8 cellular contexts compared by ENCODE assay signal in genomic region chr1:200802865-200803512, GRCh38.
DNase-seq lines count a peak whose midpoint lies in the region; ATAC-seq, FAIRE-seq and TF ChIP-seq lines count a peak whose summit lies in the region.

No MANE protein-coding gene starts in this region.

- no peaks in the 10 kb centered on the region for H3K27me3 ChIP-seq in RWPE2 (ENCODE audit: insufficient read depth, poor library complexity, severe bottlenecking)
- H3K27me3 ChIP-seq in osteoblast (ENCODE audit: insufficient read depth, low read length): no peaks in the 10 kb centered on the region
- H3K27me3 ChIP-seq in tibial artery: no peaks in the 10 kb centered on the region

- no peak overlapping the region for H2AFZ ChIP-seq in osteoblast (ENCODE audit: low read length)

- H3K9me3 ChIP-seq in RWPE2 (ENCODE audit: severe bottlenecking) (no peaks in the 10 kb centered on the region), osteoblast (ENCODE audit: low read depth, low read length) (no peaks in the 10 kb centered on the region), tibial artery (no peaks in the 10 kb centered on the region)

- intact Hi-C loops in Calu3 (cut with micrococcal nuclease; ENCODE audit: unreplicated experiment) (loop anchor here (1.0 to 2.0 kb wide), 3 partner anchors 62 to 244 kb away; no protein-coding TSS in a partner anchor), tibial artery (cut with DNase I; ENCODE audit: low total_unique reads) (loop anchor here (2.0 to 10.0 kb wide), 3 partner anchors 68 to 180 kb away; partner anchors contain the start of genes CAMSAP2 and DDX59)

- peaks cover 8% of the 10 kb centered on the region for H3K4me1 Mint-ChIP-seq in Calu3 (ENCODE audit: low read depth, unreplicated experiment)

- no peaks in the 10 kb centered on the region for H3K27me3 Mint-ChIP-seq in Calu3 (ENCODE audit: unreplicated experiment)

- CTCF ChIA-PET in Calu3 (lab: Charles Lee): interaction anchor here (1.3 to 1.6 kb wide), 2 partner anchors 133 to 181 kb away, joined by 4 to 16 read pairs; partner anchors contain the start of gene DDX59

- H3K4me3 Mint-ChIP-seq in Calu3 (ENCODE audit: low read depth, unreplicated experiment): no peak overlapping the region

- H3K4me3 ChIP-seq in RWPE2 (ENCODE audit: severe bottlenecking) (no peak overlapping the region), osteoblast (ENCODE audit: insufficient read depth, low read length) (no peak overlapping the region), tibial artery (no peak overlapping the region)

- no peaks in the 10 kb centered on the region for H3K9me3 Mint-ChIP-seq in Calu3 (ENCODE audit: low read depth, unreplicated experiment)

- no peak overlapping the region for H3K27ac Mint-ChIP-seq in Calu3 (ENCODE audit: unreplicated experiment)

- H3K27ac ChIP-seq in RWPE2 (ENCODE audit: poor library complexity, severe bottlenecking) (peak overlapping the region; percentile 23), osteoblast (ENCODE audit: low read depth, low read length) (no peak overlapping the region), tibial artery (no peak overlapping the region)

- peaks cover 71% of the 10 kb centered on the region for H3K79me2 ChIP-seq in osteoblast (ENCODE audit: insufficient read depth, low read length)

- H3K4me2 ChIP-seq in osteoblast (ENCODE audit: insufficient read depth, low read length): no peak overlapping the region

- peak; percentile 86 for DNase-seq in Calu3
- DNase-seq in M059J (ENCODE audit: low read depth): peak; percentile 78
- DNase-seq in RWPE2 (ENCODE audit: low spot score): peak; percentile 66
- DNase-seq in activated T-helper 9 cell treated with anti-CD3 and anti-CD28 coated beads, Interleukin-2, amount 50 U/mL, for 16 hours (ENCODE audit: low read depth): peak; percentile 48
- DNase-seq in frontal cortex (ENCODE audit: low spot score in 2 of 2): peak; percentile 45 to 52
- peak; percentile 91 for DNase-seq in osteoblast (ENCODE audit: insufficient read length, low spot score, missing footprints)
- peak; percentile 84 to 85 for DNase-seq in tibial artery

- BruUV-seq in Calu3 (replicated peaks; lab: Mats Ljungman, UMichigan): no TSS peak

- FAIRE-seq in frontal cortex (lab: Jason Lieb, UNC): no peak

- H3K36me3 Mint-ChIP-seq in Calu3 (ENCODE audit: insufficient read depth, unreplicated experiment): no peaks in the 10 kb centered on the region

- TF ChIP-seq CTCF in Calu3 (IDR thresholded peaks at IDR 0.05; ENCODE audit: unreplicated experiment): peak; percentile 97
- TF ChIP-seq CTCF in RWPE2 (IDR thresholded peaks at IDR 0.05; ENCODE audit: poor library complexity, severe bottlenecking): peak; percentile 96
- TF ChIP-seq CTCF in osteoblast (IDR thresholded peaks at IDR 0.05; ENCODE audit: extremely low read depth, low read depth, low read length): peak; percentile 96
- TF ChIP-seq CTCF in tibial artery (IDR thresholded peaks at IDR 0.05): peak; percentile 83 to 90

- H3K4me1 ChIP-seq in RWPE2 (ENCODE audit: insufficient read depth, poor library complexity, severe bottlenecking) (peaks cover 12% of the 10 kb centered on the region), osteoblast (ENCODE audit: insufficient read depth, low read length) (no peaks in the 10 kb centered on the region), tibial artery (peaks cover 0 to 9% (median 0%) of the 10 kb centered on the region in 4 donors)

- H4K20me1 ChIP-seq in osteoblast (ENCODE audit: insufficient read depth, low read length): peaks cover 4% of the 10 kb centered on the region

- H3K36me3 ChIP-seq in RWPE2 (ENCODE audit: low read depth) (peaks cover 44% of the 10 kb centered on the region), osteoblast (ENCODE audit: insufficient read depth, low read length) (peaks cover 7% of the 10 kb centered on the region), tibial artery (peaks cover 6 to 7% (median 7%) of the 10 kb centered on the region in 3 donors)

- peak; percentile 95 for ATAC-seq in GM21619 (IDR thresholded peaks at IDR 0.05; ENCODE audit: unreplicated experiment)
- ATAC-seq in RWPE2 (ENCODE audit: low read depth): peak; percentile 94
